In the genomic region with DNA sequence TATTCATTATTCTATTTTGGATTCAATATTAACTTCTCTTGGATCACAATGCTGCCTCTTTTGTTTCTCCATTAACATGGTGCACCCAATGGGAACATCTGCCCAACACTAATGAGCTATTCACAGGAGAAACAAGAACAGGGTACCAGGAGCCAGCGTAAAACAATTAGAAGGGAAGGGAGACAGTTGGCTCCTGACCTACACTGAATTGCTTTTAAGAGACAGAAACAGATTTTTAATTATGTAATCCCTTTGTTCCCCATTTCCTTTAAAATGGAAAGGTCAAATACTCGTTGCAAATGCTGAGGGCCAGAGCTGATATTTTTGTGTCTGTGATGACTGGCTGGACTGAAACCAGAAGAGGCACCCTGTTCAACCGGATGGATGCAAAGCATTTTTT, we compare ENCODE assay signal across 21 cellular contexts.
A peak's percentile ranks its signal among the peaks of the same experiment; 100 is the strongest.
DNase-seq lines count a peak whose midpoint lies in the region; ATAC-seq and TF ChIP-seq lines count a peak whose summit lies in the region.
"Had no signal": no experiment of that assay in that cellular context is flagged by ENCODE, and none has a peak within 500 bp of the region (broad histone marks: within the 10 kb centered on the region; RNA-seq: fewer than 3 reads in every experiment).

No MANE protein-coding gene starts in this region.

- H3K4me3 ChIP-seq in GM23338 (no peak overlapping the region), SJCRH30 (no peak overlapping the region), Karpas-422 (ENCODE audit: low read length) (no peak overlapping the region)
- H3K4me3 ChIP-seq: upper lobe of right lung had no signal

- H3K9me3 Mint-ChIP-seq in GM23338: no peaks in the 10 kb centered on the region
- H3K9me3 Mint-ChIP-seq: activated naive CD4-positive, alpha-beta T cell treated with anti-CD3 and anti-CD28 coated beads, Interleukin-2, amount 10 ng/mL, durations not matched to agents 7 days and 5 days; central memory CD8-positive, alpha-beta T cell had no signal

- H3F3A ChIP-seq in GM23338 (replicated peaks; ENCODE audit: low read depth): no peaks in the 10 kb centered on the region

- H3K27me3 ChIP-seq in GM23338 (ENCODE audit: insufficient read depth) (no peaks in the 10 kb centered on the region), SJCRH30 (no peaks in the 10 kb centered on the region), Karpas-422 (ENCODE audit: low read length) (no peaks in the 10 kb centered on the region)
- H3K27me3 ChIP-seq: upper lobe of right lung had no signal

- no peaks in the 10 kb centered on the region for H3K27me3 Mint-ChIP-seq in GM23338 (ENCODE audit: insufficient read depth, low read depth, poor library complexity)

- no peak overlapping the region for H3K4me2 ChIP-seq in GM23338
- H3K4me2 ChIP-seq in Karpas-422 (ENCODE audit: low read depth, low read length, poor library complexity, severe bottlenecking): no peak overlapping the region

- no peaks in the 10 kb centered on the region for H3K79me2 ChIP-seq in GM23338 (replicated peaks; ENCODE audit: insufficient read depth)
- no peaks in the 10 kb centered on the region for H3K79me2 ChIP-seq in Karpas-422 (ENCODE audit: low read length)

- H2AFZ ChIP-seq in GM23338 (0 out of 2 replicates have a peak overlapping the region, but pooled peaks have one; percentile 1), Karpas-422 (ENCODE audit: low read length) (no peak overlapping the region)

- H3K9me3 ChIP-seq in SJCRH30 (replicated peaks) (no peaks in the 10 kb centered on the region), Karpas-422 (ENCODE audit: low read length) (no peaks in the 10 kb centered on the region)
- H3K9me3 ChIP-seq: upper lobe of right lung had no signal

- H3K27ac ChIP-seq in GM23338 (ENCODE audit: low read depth) (no peak overlapping the region), SJCRH30 (no peak overlapping the region), Karpas-422 (ENCODE audit: low read length) (no peak overlapping the region)
- H3K27ac ChIP-seq: 22Rv1, RWPE1, upper lobe of right lung, WERI-Rb-1 had no signal

- H3K36me3 Mint-ChIP-seq in GM23338 (ENCODE audit: low read depth): no peaks in the 10 kb centered on the region
- H3K36me3 Mint-ChIP-seq: activated naive CD4-positive, alpha-beta T cell treated with anti-CD3 and anti-CD28 coated beads, Interleukin-2, amount 10 ng/mL, durations not matched to agents 7 days and 5 days; naive B cell had no signal

- H3K4me1 Mint-ChIP-seq in GM23338: peaks cover 8% of the 10 kb centered on the region
- H3K4me1 Mint-ChIP-seq: central memory CD8-positive, alpha-beta T cell had no signal

- no peaks in the 10 kb centered on the region for H3K36me3 ChIP-seq in GM23338 (ENCODE audit: insufficient read depth)
- no peaks in the 10 kb centered on the region for H3K36me3 ChIP-seq in SJCRH30
- H3K36me3 ChIP-seq in Karpas-422 (ENCODE audit: insufficient read depth, low read length): no peaks in the 10 kb centered on the region
- H3K36me3 ChIP-seq: upper lobe of right lung, WERI-Rb-1 had no signal

- H3K9me2 ChIP-seq in GM23338 (ENCODE audit: insufficient read depth) (no peaks in the 10 kb centered on the region), Karpas-422 (replicated peaks; ENCODE audit: insufficient read depth, low read length) (no peaks in the 10 kb centered on the region)

- DNase-seq in DMS 273 (lab: John Stamatoyannopoulos, UW; ENCODE audit: unreplicated experiment) (peak; percentile 20), DMS 273 treated with DMSO at 0.1 percent for 48 hours (lab: John Stamatoyannopoulos, UW) (no peak), GM23338 (ENCODE audit: low spot score) (no peak), NCI-H2171 treated with DMSO at 0.1 percent for 48 hours (lab: John Stamatoyannopoulos, UW) (peak; percentile 90), globus pallidus (ENCODE audit: low spot score) (peak; percentile 25), SIG-M5 treated with dmso at 0.1 percent for 504 hours (lab: John Stamatoyannopoulos, UW; ENCODE audit: unreplicated experiment) (no peak), SJCRH30 (no peak), Karpas-422 (no peak)
- DNase-seq: activated naive CD4-positive, alpha-beta T cell treated with anti-CD3 and anti-CD28 coated beads, Interleukin-2, amount 10 ng/mL, durations not matched to agents 7 days and 5 days; GDM1; head of caudate nucleus; KBM-7; naive B cell; NCI-H2081; NCI-H510A treated with DMSO at 0.1 percent for 48 hours; substantia nigra; upper lobe of right lung; WERI-Rb-1 had no signal

- no peak overlapping the region for H3K27ac Mint-ChIP-seq in GM23338
- H3K27ac Mint-ChIP-seq: activated naive CD4-positive, alpha-beta T cell treated with anti-CD3 and anti-CD28 coated beads, Interleukin-2, amount 10 ng/mL, durations not matched to agents 7 days and 5 days; naive B cell had no signal

- H3K4me1 ChIP-seq in GM23338 (ENCODE audit: insufficient read depth): no peaks in the 10 kb centered on the region; the same call in 1 of the 2 replicates
- H3K4me1 ChIP-seq in SJCRH30: no peaks in the 10 kb centered on the region
- peaks cover 4% of the 10 kb centered on the region for H3K4me1 ChIP-seq in Karpas-422 (ENCODE audit: low read length)
- H3K4me1 ChIP-seq: upper lobe of right lung had no signal

- H3K9ac ChIP-seq in Karpas-422 (ENCODE audit: low read length): no peak overlapping the region

- H4K20me1 ChIP-seq in GM23338 (replicated peaks; ENCODE audit: insufficient read depth) (no peaks in the 10 kb centered on the region), Karpas-422 (ENCODE audit: insufficient read depth, low read depth, low read length) (no peaks in the 10 kb centered on the region)

- ATAC-seq in GM23338: no peak
- ATAC-seq: upper lobe of right lung had no signal

- TF ChIP-seq CTCF in GM23338 (conservative IDR thresholded peaks at IDR 0.05; ENCODE audit: low read depth in 2 of 2): no peak

- H3K4me3 Mint-ChIP-seq in GM23338: no peak overlapping the region
- H3K4me3 Mint-ChIP-seq: activated naive CD4-positive, alpha-beta T cell treated with anti-CD3 and anti-CD28 coated beads, Interleukin-2, amount 10 ng/mL, durations not matched to agents 7 days and 5 days; central memory CD8-positive, alpha-beta T cell had no signal

TF ChIP-seq in GM23338, 12 proteins besides CTCF, POLR2A, EP300 and RAD21 (continues in another document):
- TF ChIP-seq JUNB (IDR thresholded peaks at IDR 0.05; ENCODE audit: unreplicated experiment) (no peak), ZNF331 (CRISPR knock-in tag; IDR thresholded peaks at IDR 0.05; ENCODE audit: low read depth) (no peak), ZNF114 (CRISPR knock-in tag; IDR thresholded peaks at IDR 0.05) (no peak)
- TF ChIP-seq, protein P1, sequence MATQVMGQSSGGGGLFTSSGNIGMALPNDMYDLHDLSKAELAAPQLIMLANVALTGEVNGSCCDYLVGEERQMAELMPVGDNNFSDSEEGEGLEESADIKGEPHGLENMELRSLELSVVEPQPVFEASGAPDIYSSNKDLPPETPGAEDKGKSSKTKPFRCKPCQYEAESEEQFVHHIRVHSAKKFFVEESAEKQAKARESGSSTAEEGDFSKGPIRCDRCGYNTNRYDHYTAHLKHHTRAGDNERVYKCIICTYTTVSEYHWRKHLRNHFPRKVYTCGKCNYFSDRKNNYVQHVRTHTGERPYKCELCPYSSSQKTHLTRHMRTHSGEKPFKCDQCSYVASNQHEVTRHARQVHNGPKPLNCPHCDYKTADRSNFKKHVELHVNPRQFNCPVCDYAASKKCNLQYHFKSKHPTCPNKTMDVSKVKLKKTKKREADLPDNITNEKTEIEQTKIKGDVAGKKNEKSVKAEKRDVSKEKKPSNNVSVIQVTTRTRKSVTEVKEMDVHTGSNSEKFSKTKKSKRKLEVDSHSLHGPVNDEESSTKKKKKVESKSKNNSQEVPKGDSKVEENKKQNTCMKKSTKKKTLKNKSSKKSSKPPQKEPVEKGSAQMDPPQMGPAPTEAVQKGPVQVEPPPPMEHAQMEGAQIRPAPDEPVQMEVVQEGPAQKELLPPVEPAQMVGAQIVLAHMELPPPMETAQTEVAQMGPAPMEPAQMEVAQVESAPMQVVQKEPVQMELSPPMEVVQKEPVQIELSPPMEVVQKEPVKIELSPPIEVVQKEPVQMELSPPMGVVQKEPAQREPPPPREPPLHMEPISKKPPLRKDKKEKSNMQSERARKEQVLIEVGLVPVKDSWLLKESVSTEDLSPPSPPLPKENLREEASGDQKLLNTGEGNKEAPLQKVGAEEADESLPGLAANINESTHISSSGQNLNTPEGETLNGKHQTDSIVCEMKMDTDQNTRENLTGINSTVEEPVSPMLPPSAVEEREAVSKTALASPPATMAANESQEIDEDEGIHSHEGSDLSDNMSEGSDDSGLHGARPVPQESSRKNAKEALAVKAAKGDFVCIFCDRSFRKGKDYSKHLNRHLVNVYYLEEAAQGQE (IDR thresholded peaks at IDR 0.05; ENCODE audit: unreplicated experiment): no peak

Comparison
In these comparisons a context has a peak if more than half of its experiments do, and no peak if none do; other contexts are left out.
1. DNase-seq: peak in DMS 273 (single experiment), NCI-H2171 treated with DMSO at 0.1 percent for 48 hours (single experiment) and globus pallidus (single experiment); none in DMS 273 treated with DMSO at 0.1 percent for 48 hours (single experiment), GM23338 (single experiment), SIG-M5 treated with dmso at 0.1 percent for 504 hours (single experiment), SJCRH30 (0 of 2) and Karpas-422 (single experiment).